ENCODE assay signal across 14 cellular contexts in genomic region chr6:44457606-44458005, GRCh38.
DNase-seq lines count a peak whose midpoint lies in the region; ATAC-seq, FAIRE-seq and TF ChIP-seq lines count a peak whose summit lies in the region.
"Had no signal": no experiment of that assay in that cellular context is flagged by ENCODE, and none has a peak within 500 bp of the region (broad histone marks: within the 10 kb centered on the region; RNA-seq: fewer than 3 reads in every experiment).

No MANE protein-coding gene starts in this region.

- H3F3A ChIP-seq in SK-N-SH (replicated peaks; ENCODE audit: insufficient read depth): peaks cover 6% of the 10 kb centered on the region

- H3K9ac ChIP-seq in HepG2 (ENCODE audit: insufficient read depth, low read depth, low read length) (no peak overlapping the region), SK-N-SH (no peak overlapping the region)

- no TSS peak for BruUV-seq in HepG2 (replicated peaks; lab: Mats Ljungman, UMichigan)

- H3K4me1 ChIP-seq in HepG2 (ENCODE audit: insufficient read depth, low read length) (peaks cover 8% of the 10 kb centered on the region; the same call in 1 of the 2 replicates), right lobe of liver (no peaks in the 10 kb centered on the region), SK-N-SH (ENCODE audit: control insufficient read depth in 1 of 2, insufficient read depth in 2 of 2, low read depth in 1 of 2, low read length in 1 of 2) (peaks cover 0 to 3% of the 10 kb centered on the region in 2 experiments; a peak in 2 of 4 replicates), transverse colon (peaks cover 4 to 12% (median 7%) of the 10 kb centered on the region in 4 donors)
- H3K4me1 ChIP-seq: Caco-2 had no signal

- POLR2A ChIA-PET in HepG2 (lab: Yijun Ruan, JAX): no interaction called here
- POLR2A ChIA-PET in SK-N-SH (lab: Yijun Ruan, JAX): no interaction called here

- TF ChIP-seq POLR2A in HepG2 (IDR thresholded peaks at IDR 0.05; ENCODE audit: insufficient read depth in 1 of 2, low read depth in 2 of 2, low read length in 2 of 2) (no peak), right lobe of liver (IDR thresholded peaks at IDR 0.05) (no peak), transverse colon (IDR thresholded peaks at IDR 0.05) (no peak)

- H3K79me2 ChIP-seq in HepG2 (ENCODE audit: insufficient read depth, low read length): no peaks in the 10 kb centered on the region
- H3K79me2 ChIP-seq in SK-N-SH (ENCODE audit: insufficient read depth): no peaks in the 10 kb centered on the region

- no peak for TF ChIP-seq CTCF in HepG2 (CRISPR knock-in tag; IDR thresholded peaks at IDR 0.05)
- no peak for TF ChIP-seq CTCF in right lobe of liver (IDR thresholded peaks at IDR 0.05)
- TF ChIP-seq CTCF in cardiac fibroblast (IDR thresholded peaks at IDR 0.05; ENCODE audit: low read depth, low read length): no peak
- TF ChIP-seq CTCF in fibroblast of mammary gland (conservative IDR thresholded peaks at IDR 0.05; ENCODE audit: control insufficient read depth, insufficient read depth, low read depth, low read length): no peak
- TF ChIP-seq CTCF in SK-N-SH (IDR thresholded peaks at IDR 0.05): no peak
- no peak for TF ChIP-seq CTCF in transverse colon (IDR thresholded peaks at IDR 0.05)

- no peak for TF ChIP-seq RAD21 in HepG2 (CRISPR knock-in tag; IDR thresholded peaks at IDR 0.05)
- TF ChIP-seq RAD21 in SK-N-SH (IDR thresholded peaks at IDR 0.05; ENCODE audit: low read length): no peak

- H3K27me3 ChIP-seq in HepG2 (ENCODE audit: control insufficient read depth in 1 of 2, insufficient read depth in 2 of 2, low read length in 2 of 2): peaks cover 1 to 13% of the 10 kb centered on the region in 2 experiments; a peak in 2 of 5 replicates
- H3K27me3 ChIP-seq in right lobe of liver: no peaks in the 10 kb centered on the region
- no peaks in the 10 kb centered on the region for H3K27me3 ChIP-seq in SK-N-SH (ENCODE audit: insufficient read depth)
- H3K27me3 ChIP-seq in transverse colon: no peaks in the 10 kb centered on the region

- ATAC-seq in HepG2 (peak; percentile 9; the same call in 1 of the 3 replicates), right lobe of liver (no peak), GM19328 (IDR thresholded peaks at IDR 0.05; ENCODE audit: unreplicated experiment) (no peak)
- ATAC-seq: CD8-positive, alpha-beta T cell had no signal

- H2AFZ ChIP-seq in HepG2 (ENCODE audit: low read length) (no peak overlapping the region), SK-N-SH (ENCODE audit: low read depth) (no peak overlapping the region)

- H3K4me2 ChIP-seq in HepG2 (ENCODE audit: low read depth, low read length) (no peak overlapping the region), SK-N-SH (no peak overlapping the region)

- WGBS in HepG2 (ENCODE audit: low lambda C conversion rate): 68% methylated on average over 9 of the region's 9 CpGs
- 67% methylated on average over 7 of the region's 9 CpGs for WGBS in right lobe of liver (ENCODE audit: insufficient coverage, low coverage, low lambda C conversion rate, missing lambda C conversion rate)
- 85% methylated on average over 8 of the region's 9 CpGs for WGBS in SK-N-SH (ENCODE audit: low lambda C conversion rate)
- WGBS in transverse colon (ENCODE audit: low coverage in 1 of 2), 2 donors: 76 to 80% methylated on average over 1 to 9 of the region's 9 CpGs

- TF ChIP-seq EP300 in HepG2 (IDR thresholded peaks at IDR 0.05; ENCODE audit: low read depth in 2 of 2, low read length in 2 of 2): no peak
- TF ChIP-seq EP300 in HepG2 (CRISPR knock-in tag; IDR thresholded peaks at IDR 0.05; ENCODE audit: borderline replicate concordance): no peak
- TF ChIP-seq EP300 in SK-N-SH (IDR thresholded peaks at IDR 0.05; ENCODE audit: borderline replicate concordance in 1 of 2, low read depth in 1 of 2, low read length in 1 of 2): no peak
- TF ChIP-seq EP300 in transverse colon (IDR thresholded peaks at IDR 0.05; ENCODE audit: low read depth): no peak

- CTCF ChIA-PET in HepG2 (lab: Yijun Ruan, JAX; ENCODE audit: low intra/inter-chr PET ratio, low total read pairs): interaction anchor here (2.4 kb wide), 1 partner anchor 26 kb away, joined by 24 read pairs; no protein-coding TSS in a partner anchor
- CTCF ChIA-PET in SK-N-SH (lab: Yijun Ruan, JAX): interaction anchor here (0.6 to 16.7 kb wide), 3 partner anchors 14 to 145 kb away, joined by 3 to 222 read pairs (median 154); partner anchors contain the start of gene AARS2

- no peaks in the 10 kb centered on the region; the same call in 1 of the 2 replicates for H4K20me1 ChIP-seq in HepG2 (ENCODE audit: insufficient read depth, low read length)
- H4K20me1 ChIP-seq in SK-N-SH (ENCODE audit: insufficient read depth): no peaks in the 10 kb centered on the region

- FAIRE-seq in HepG2 (lab: Jason Lieb, UNC): no peak
- FAIRE-seq: A204.1, GM12892, H54 had no signal

- H3K27ac ChIP-seq in HepG2 (ENCODE audit: extremely low read length, insufficient read depth, low read length): no peak overlapping the region
- no peak overlapping the region for H3K27ac ChIP-seq in right lobe of liver
- no peak overlapping the region for H3K27ac ChIP-seq in SK-N-SH (ENCODE audit: low read depth in 2 of 2, low read length in 1 of 2)
- no peak overlapping the region for H3K27ac ChIP-seq in transverse colon

- no peaks in the 10 kb centered on the region for H3K9me3 ChIP-seq in HepG2 (ENCODE audit: low read length)
- no peaks in the 10 kb centered on the region for H3K9me3 ChIP-seq in right lobe of liver
- H3K9me3 ChIP-seq in SK-N-SH: no peaks in the 10 kb centered on the region
- H3K9me3 ChIP-seq in transverse colon: no peaks in the 10 kb centered on the region
- H3K9me3 ChIP-seq: Caco-2 had no signal

- intact Hi-C loops in HepG2 (cut with micrococcal nuclease; ENCODE audit: unreplicated experiment): no loop called here
- intact Hi-C loops in right lobe of liver (cut with DNase I): no loop called here
- intact Hi-C loops in transverse colon (cut with DNase I; ENCODE audit: low total_unique reads): no loop called here

- H3K4me3 ChIP-seq in HepG2 (replicated peaks in 1 of 3; ENCODE audit: insufficient read depth in 1 of 3, low read depth in 2 of 3, low read length in 3 of 3) (no peak overlapping the region), right lobe of liver (no peak overlapping the region), cardiac fibroblast (replicated peaks in 1 of 2; ENCODE audit: low read depth in 2 of 2, low read length in 2 of 2) (no peak overlapping the region), fibroblast of mammary gland (ENCODE audit: control insufficient read depth, low read depth, low read length) (no peak overlapping the region), SK-N-SH (ENCODE audit: low read depth in 2 of 2, low read length in 1 of 2) (no peak overlapping the region), transverse colon (no peak overlapping the region)

- H3K9me2 ChIP-seq in SK-N-SH: no peaks in the 10 kb centered on the region

- no peaks in the 10 kb centered on the region; a peak in 1 of 5 replicates for H3K36me3 ChIP-seq in HepG2 (replicated peaks in 1 of 2; ENCODE audit: control insufficient read depth in 1 of 2, insufficient read depth in 2 of 2, low read length in 2 of 2)
- no peaks in the 10 kb centered on the region for H3K36me3 ChIP-seq in right lobe of liver
- H3K36me3 ChIP-seq in SK-N-SH (replicated peaks in 1 of 2; ENCODE audit: control insufficient read depth in 1 of 2, insufficient read depth in 2 of 2, low read length in 1 of 2): no peaks in the 10 kb centered on the region
- H3K36me3 ChIP-seq in transverse colon: no peaks in the 10 kb centered on the region

- DNase-seq in HepG2 (ENCODE audit: low spot score) (no peak), right lobe of liver (no peak), cardiac fibroblast (ENCODE audit: low read depth in 2 of 2) (peak; percentile 44 to 51), fibroblast of mammary gland (ENCODE audit: low read depth) (peak; percentile 23), SK-N-SH (no peak), transverse colon (no peak)
- DNase-seq: Caco-2; CD8-positive, alpha-beta T cell; DND-41; GDM1 had no signal

- in situ Hi-C loops in HepG2 (cut with HindIII; ENCODE audit: extremely low pct_ligation_motif_present, low pct_unique_long_range_greater_than_20kb): no loop called here
- in situ Hi-C loops in transverse colon (cut with MboI; ENCODE audit: low pct_ligation_motif_present in 1 of 4, low pct_unique_long_range_greater_than_20kb in 1 of 4, low sequenced_read_pairs in 3 of 4): no loop called here

TF ChIP-seq in HepG2, 621 proteins besides CTCF, POLR2A, EP300 and RAD21 (continues in another document):
- TF ChIP-seq MEF2D (CRISPR knock-in tag; IDR thresholded peaks at IDR 0.05): no peak
- no peak for TF ChIP-seq ZNF607 (CRISPR knock-in tag; IDR thresholded peaks at IDR 0.05; ENCODE audit: borderline replicate concordance)
- TF ChIP-seq SALL1 (CRISPR knock-in tag; IDR thresholded peaks at IDR 0.05): no peak
- TF ChIP-seq CCDC6 (CRISPR knock-in tag; IDR thresholded peaks at IDR 0.05): no peak
- no peak for TF ChIP-seq GZF1 (CRISPR knock-in tag; IDR thresholded peaks at IDR 0.05)
- TF ChIP-seq PCBP2 (optimal IDR thresholded peaks at IDR 0.05; ENCODE audit: low read depth, low read length, poor library complexity, severe bottlenecking): no peak

TF ChIP-seq in SK-N-SH, 30 proteins besides CTCF, POLR2A, EP300 and RAD21 (continues in another document):
- TF ChIP-seq YY1 (IDR thresholded peaks at IDR 0.05; ENCODE audit: low read depth) (no peak), NFIC (IDR thresholded peaks at IDR 0.05; ENCODE audit: borderline replicate concordance) (no peak), USF2 (IDR thresholded peaks at IDR 0.05; ENCODE audit: borderline replicate concordance, low read depth, low read length) (no peak), TEAD4 (IDR thresholded peaks at IDR 0.05; ENCODE audit: borderline replicate concordance, insufficient read depth) (no peak), USF1 (IDR thresholded peaks at IDR 0.05; ENCODE audit: borderline replicate concordance, low read depth) (no peak), FOXJ3 (CRISPR knock-in tag; IDR thresholded peaks at IDR 0.05) (no peak), MEF2A (IDR thresholded peaks at IDR 0.05; ENCODE audit: borderline replicate concordance, low read depth) (no peak), RCOR1 (IDR thresholded peaks at IDR 0.05; ENCODE audit: low read length) (no peak), TCF12 (IDR thresholded peaks at IDR 0.05) (no peak)

Comparison
In these comparisons a context has a peak if more than half of its experiments do, and no peak if none do; other contexts are left out.
1. DNase-seq: peak in cardiac fibroblast (2 of 2) and fibroblast of mammary gland (single experiment); none in HepG2 (single experiment), right lobe of liver (0 of 3), SK-N-SH (single experiment) and transverse colon (single experiment).